Comparison of ENCODE assay signal across 2 cellular contexts in the genomic region with DNA sequence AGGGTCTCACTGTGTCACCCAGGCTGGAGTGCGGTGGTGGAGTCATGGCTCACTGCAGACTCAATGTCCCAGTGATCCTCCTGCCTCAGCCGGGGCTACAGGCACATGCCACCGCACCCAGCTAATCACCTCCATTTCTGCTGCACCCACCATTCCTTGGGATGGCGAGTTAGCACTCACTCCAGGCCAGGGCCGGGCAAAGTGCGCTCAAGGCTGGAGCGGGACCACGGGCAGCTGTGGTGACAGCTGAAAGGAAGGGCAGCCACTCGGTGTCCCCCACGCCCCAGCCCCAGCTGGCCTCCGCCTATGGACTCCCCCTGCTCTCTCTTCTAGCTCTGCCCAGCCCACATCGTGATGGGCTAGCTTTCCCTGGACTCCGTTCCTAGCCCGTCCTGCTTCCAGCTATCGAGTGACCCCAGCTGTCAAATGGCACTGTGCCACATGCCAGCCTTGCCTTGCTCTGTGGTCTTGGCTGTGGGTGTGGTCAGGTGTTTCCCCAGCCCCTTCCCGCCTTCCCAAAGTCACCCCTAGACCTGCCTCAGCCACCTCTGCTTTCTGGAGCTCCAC.
TF ChIP-seq lines count a peak whose summit lies in the region.

No MANE protein-coding gene starts in this region.

TF ChIP-seq in IMR-90, 13 proteins besides CTCF, POLR2A, EP300 and RAD21:
- TF ChIP-seq, protein P1, sequence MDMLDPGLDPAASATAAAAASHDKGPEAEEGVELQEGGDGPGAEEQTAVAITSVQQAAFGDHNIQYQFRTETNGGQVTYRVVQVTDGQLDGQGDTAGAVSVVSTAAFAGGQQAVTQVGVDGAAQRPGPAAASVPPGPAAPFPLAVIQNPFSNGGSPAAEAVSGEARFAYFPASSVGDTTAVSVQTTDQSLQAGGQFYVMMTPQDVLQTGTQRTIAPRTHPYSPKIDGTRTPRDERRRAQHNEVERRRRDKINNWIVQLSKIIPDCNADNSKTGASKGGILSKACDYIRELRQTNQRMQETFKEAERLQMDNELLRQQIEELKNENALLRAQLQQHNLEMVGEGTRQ (IDR thresholded peaks at IDR 0.05; ENCODE audit: low read depth, low read length), result no peak
- no peak for TF ChIP-seq FOS (IDR thresholded peaks at IDR 0.05; ENCODE audit: low read depth, low read length)
- no peak for TF ChIP-seq MAZ (IDR thresholded peaks at IDR 0.05; ENCODE audit: borderline replicate concordance, low read depth, low read length)
- no peak for TF ChIP-seq RFX5 (IDR thresholded peaks at IDR 0.05; ENCODE audit: low read depth, low read length)
- no peak for TF ChIP-seq SMC3 (IDR thresholded peaks at IDR 0.05; ENCODE audit: low read depth, low read length)
- no peak for TF ChIP-seq ELK1 (IDR thresholded peaks at IDR 0.05; ENCODE audit: borderline replicate concordance, low read depth, low read length)
- no peak for TF ChIP-seq NFE2L2 (IDR thresholded peaks at IDR 0.05; ENCODE audit: low read depth, low read length)
- no peak for TF ChIP-seq MAFK (IDR thresholded peaks at IDR 0.05; ENCODE audit: low read depth, low read length)
- TF ChIP-seq MXI1 (IDR thresholded peaks at IDR 0.05; ENCODE audit: borderline replicate concordance, low read depth, low read length), result no peak
- no peak for TF ChIP-seq BHLHE40 (IDR thresholded peaks at IDR 0.05; ENCODE audit: low read depth, low read length)
- no peak for TF ChIP-seq CHD1 (IDR thresholded peaks at IDR 0.05; ENCODE audit: low read depth, low read length)
- no peak for TF ChIP-seq CEBPB (IDR thresholded peaks at IDR 0.05; ENCODE audit: low read depth, low read length)
- TF ChIP-seq RCOR1 (IDR thresholded peaks at IDR 0.05; ENCODE audit: insufficient replicate concordance, low read length), result no peak
TF ChIP-seq in IMR-90: peak in this region for 0.

TF ChIP-seq in GM23338, 12 proteins besides CTCF, POLR2A, EP300 and RAD21:
- TF ChIP-seq REST (IDR thresholded peaks at IDR 0.05; ENCODE audit: unreplicated experiment), result no peak
- TF ChIP-seq POLR2AphosphoS5 (IDR thresholded peaks at IDR 0.05; ENCODE audit: low read depth), result no peak
- no peak for TF ChIP-seq EZH2 (IDR thresholded peaks at IDR 0.05; ENCODE audit: low read depth, unreplicated experiment)
- no peak for TF ChIP-seq JUNB (IDR thresholded peaks at IDR 0.05; ENCODE audit: unreplicated experiment)
- no peak for TF ChIP-seq ZNF331 (CRISPR knock-in tag; IDR thresholded peaks at IDR 0.05; ENCODE audit: low read depth)
- TF ChIP-seq CREB1 (CRISPR knock-in tag; IDR thresholded peaks at IDR 0.05; ENCODE audit: low read depth), result no peak
TF ChIP-seq in GM23338: peak in this region for 0.
